Comparison of ENCODE assay signal across 1 cellular context in genomic region chr19:17475541-17476115, GRCh38.
TF ChIP-seq lines count a peak whose summit lies in the region.

No MANE protein-coding gene starts in this region.

TF ChIP-seq in H1, 55 proteins besides CTCF, POLR2A, EP300 and RAD21:
- no peak for TF ChIP-seq ZNF274 (IDR thresholded peaks at IDR 0.05; ENCODE audit: borderline replicate concordance, extremely low read depth, low read length)
- no peak for TF ChIP-seq NANOG (IDR thresholded peaks at IDR 0.05; ENCODE audit: insufficient read depth, low read depth, low read length, poor library complexity, severe bottlenecking)
- TF ChIP-seq MAFK (IDR thresholded peaks at IDR 0.05; ENCODE audit: low read depth, low read length): no peak
- TF ChIP-seq E2F6 (IDR thresholded peaks at IDR 0.05): no peak
